Comparison of ENCODE assay signal across 8 cellular contexts in the genomic region with DNA sequence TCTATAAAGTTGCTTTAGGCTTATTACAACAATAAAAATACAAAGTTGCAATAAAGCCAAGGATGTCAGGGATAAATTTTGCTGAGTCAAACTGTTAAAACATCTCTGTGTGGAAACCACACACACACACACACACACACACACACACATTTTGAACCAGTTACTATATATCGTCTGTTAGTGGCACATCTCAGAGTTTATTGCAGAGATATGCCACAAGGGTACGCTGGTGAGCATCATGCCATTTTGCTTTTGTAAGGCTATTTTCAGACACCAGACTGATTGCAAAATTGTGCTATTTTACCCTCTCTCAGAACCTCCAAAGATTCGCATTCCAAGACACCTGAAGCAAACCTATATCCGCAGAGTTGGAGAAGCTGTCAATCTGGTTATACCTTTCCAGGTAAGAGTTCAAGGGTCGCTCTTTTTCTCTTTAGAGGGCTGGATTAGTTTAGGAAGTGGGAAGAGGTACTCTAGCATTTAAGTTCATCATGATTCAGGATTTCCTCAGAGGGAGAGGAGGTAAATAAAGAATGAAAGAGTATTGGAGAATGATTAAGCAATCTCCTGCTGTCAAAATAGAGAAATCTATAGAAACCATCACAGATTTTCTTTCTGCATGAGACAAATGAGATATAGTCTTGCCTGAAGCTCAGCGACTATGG. TPM values are rescaled to one million over a fixed set of nuclear protein-coding genes. Genes with fewer than 3 reads are reported as not detected.
DNase-seq lines count a peak whose midpoint lies in the region; ATAC-seq and TF ChIP-seq lines count a peak whose summit lies in the region.

No MANE protein-coding gene starts in this region.

- no peak overlapping the region for H3K27ac ChIP-seq in C4-2B
- H3K27ac ChIP-seq in H9 (ENCODE audit: insufficient read length, low read depth, low read length) = no peak overlapping the region
- H3K27ac ChIP-seq in colonic mucosa = no peak overlapping the region

- no peak overlapping the region for H2BK12ac ChIP-seq in H9 (ENCODE audit: insufficient read length, low read depth, low read length)

- peaks cover 2% of the 10 kb centered on the region; the same call in 1 of the 2 replicates for H3K4me1 ChIP-seq in H9 (ENCODE audit: insufficient read depth, low read length)
- peaks cover 17% of the 10 kb centered on the region for H3K4me1 ChIP-seq in colonic mucosa

- no peaks in the 10 kb centered on the region for H3K23me2 ChIP-seq in H9 (ENCODE audit: insufficient read length, low read depth, low read length, poor library complexity, severe bottlenecking)

- H2BK120ac ChIP-seq in H9 (ENCODE audit: low read depth, low read length, poor library complexity, severe bottlenecking) = no peak overlapping the region

- no peak overlapping the region for H2BK20ac ChIP-seq in H9 (ENCODE audit: low read depth, low read length, poor library complexity, severe bottlenecking)

- H4K20me1 ChIP-seq in H9 (ENCODE audit: control insufficient read depth, insufficient read depth, insufficient read length) = no peaks in the 10 kb centered on the region

- H4K91ac ChIP-seq in H9 (ENCODE audit: insufficient read length, low read depth, low read length) = no peak overlapping the region

- no peak overlapping the region for H3K56ac ChIP-seq in H9 (ENCODE audit: insufficient read length, low read depth, low read length)

- H3K4me3 Mint-ChIP-seq in H9 (no peak overlapping the region), memory B cell (no peak overlapping the region)

- no peak overlapping the region for H3K4me2 ChIP-seq in H9 (ENCODE audit: insufficient read depth, insufficient read length, low read length)

- no peaks in the 10 kb centered on the region for H3K9me3 Mint-ChIP-seq in H9
- no peaks in the 10 kb centered on the region for H3K9me3 Mint-ChIP-seq in memory B cell

- H2AFZ ChIP-seq in H9 (ENCODE audit: low read length) = peak overlapping the region; percentile 98

- H3K14ac ChIP-seq in H9 (ENCODE audit: insufficient read depth, low read length) = no peak overlapping the region

- H3K18ac ChIP-seq in H9 (ENCODE audit: insufficient read length, low read depth, low read length) = no peak overlapping the region

- H3K36me3 Mint-ChIP-seq in H9 (ENCODE audit: insufficient read depth in 1 of 3, low read depth in 3 of 3) (no peaks in the 10 kb centered on the region), memory B cell (no peaks in the 10 kb centered on the region)

- H3K27me3 ChIP-seq in H9 (ENCODE audit: insufficient read depth, low read length) (no peaks in the 10 kb centered on the region), colonic mucosa (no peaks in the 10 kb centered on the region)

- H3K79me2 ChIP-seq in H9 (ENCODE audit: insufficient read depth, low read length) = no peaks in the 10 kb centered on the region

- H2AK5ac ChIP-seq in H9 (ENCODE audit: insufficient read length, low read length) = no peak overlapping the region

- no peak overlapping the region for H4K5ac ChIP-seq in H9 (ENCODE audit: insufficient read length, low read depth, low read length)

- H3K36me3 ChIP-seq in colonic mucosa = no peaks in the 10 kb centered on the region

- TF ChIP-seq CTCF in C4-2B (conservative IDR thresholded peaks at IDR 0.05) = peak; percentile 39
- TF ChIP-seq CTCF in H9 (conservative IDR thresholded peaks at IDR 0.05) = peak; percentile 70
- peak; percentile 34 for TF ChIP-seq CTCF in colonic mucosa (IDR thresholded peaks at IDR 0.05)

- ATAC-seq in SK-N-SH treated with all-trans-retinoic acid at 6 μM for 48 hours (peak; percentile 81), memory B cell (ENCODE audit: low read depth) (peak; percentile 27), HG03469 (IDR thresholded peaks at IDR 0.05; ENCODE audit: unreplicated experiment) (no peak)

- H3K9ac ChIP-seq in H9 (ENCODE audit: extremely low read depth, insufficient read length, low read length) = no peak overlapping the region
- no peak overlapping the region for H3K9ac ChIP-seq in colonic mucosa (ENCODE audit: low read depth in 2 of 2, low read length in 2 of 2)

- H3K27ac Mint-ChIP-seq in H9 (no peak overlapping the region), memory B cell (peak overlapping the region; percentile 78)

- no peak overlapping the region for H3K4me3 ChIP-seq in colonic mucosa

- no peak overlapping the region for H2BK5ac ChIP-seq in H9 (ENCODE audit: insufficient read length, low read length)

- H3K4ac ChIP-seq in H9 (ENCODE audit: low read depth, low read length) = no peak overlapping the region

- H4K8ac ChIP-seq in H9 (replicated peaks; ENCODE audit: insufficient read length, low read depth, low read length) = no peak overlapping the region

- no CpG with 5 or more reads among the region's 6 CpGs for WGBS in H9 (ENCODE audit: extremely low coverage, insufficient read length, low lambda C conversion rate)

- DNase-seq in H9 = no peak
- peak; percentile 70 for DNase-seq in colonic mucosa
- DNase-seq in memory B cell (ENCODE audit: low spot score in 2 of 2) = peak; percentile 30 to 35
- no peak for DNase-seq in GM19238 (ENCODE audit: insufficient read length, low spot score)
- DNase-seq in effector CD4-positive, alpha-beta T cell = no peak

- no peaks in the 10 kb centered on the region for H3K79me1 ChIP-seq in H9 (ENCODE audit: insufficient read depth, low read depth, low read length, poor library complexity, severe bottlenecking)

- no peak overlapping the region for H2BK15ac ChIP-seq in H9 (ENCODE audit: low read depth, low read length)

- H3K27me3 Mint-ChIP-seq in H9 (ENCODE audit: low read depth) (no peaks in the 10 kb centered on the region), memory B cell (peaks cover 1% of the 10 kb centered on the region)

- H3K9me3 ChIP-seq in H9 (ENCODE audit: control insufficient read depth, low read depth, low read length) (no peaks in the 10 kb centered on the region), colonic mucosa (no peaks in the 10 kb centered on the region)

- H3T11ph ChIP-seq in H9 (ENCODE audit: low read length) = no peak overlapping the region

- H3K4me1 Mint-ChIP-seq in H9 = peaks cover 15% of the 10 kb centered on the region in 2 experiments
- peaks cover 18% of the 10 kb centered on the region for H3K4me1 Mint-ChIP-seq in memory B cell

- H3K23ac ChIP-seq in H9 (ENCODE audit: insufficient read length, low read depth, low read length) = no peak overlapping the region

- intact Hi-C loops in colonic mucosa (cut with DNase I) = no loop called here

TF ChIP-seq in SK-N-SH treated with all-trans-retinoic acid at 6 μM for 48 hours, 23 proteins besides CTCF, POLR2A, EP300 and RAD21:
- TF ChIP-seq CSDC2 (CRISPR knock-in tag; IDR thresholded peaks at IDR 0.05) (no peak), BACH2 (CRISPR knock-in tag; IDR thresholded peaks at IDR 0.05; ENCODE audit: borderline replicate concordance) (no peak), PPARA (CRISPR knock-in tag; IDR thresholded peaks at IDR 0.05; ENCODE audit: borderline replicate concordance) (no peak), ISL1 (CRISPR knock-in tag; IDR thresholded peaks at IDR 0.05) (no peak), ESRRG (CRISPR knock-in tag; IDR thresholded peaks at IDR 0.05) (no peak), SNAI2 (CRISPR knock-in tag; IDR thresholded peaks at IDR 0.05) (no peak), ZFP30 (CRISPR knock-in tag; IDR thresholded peaks at IDR 0.05) (no peak), ARNTL (CRISPR knock-in tag; IDR thresholded peaks at IDR 0.05; ENCODE audit: borderline replicate concordance, low read depth) (no peak), ZNF8 (CRISPR knock-in tag; IDR thresholded peaks at IDR 0.05) (no peak)
- TF ChIP-seq, protein P1, sequence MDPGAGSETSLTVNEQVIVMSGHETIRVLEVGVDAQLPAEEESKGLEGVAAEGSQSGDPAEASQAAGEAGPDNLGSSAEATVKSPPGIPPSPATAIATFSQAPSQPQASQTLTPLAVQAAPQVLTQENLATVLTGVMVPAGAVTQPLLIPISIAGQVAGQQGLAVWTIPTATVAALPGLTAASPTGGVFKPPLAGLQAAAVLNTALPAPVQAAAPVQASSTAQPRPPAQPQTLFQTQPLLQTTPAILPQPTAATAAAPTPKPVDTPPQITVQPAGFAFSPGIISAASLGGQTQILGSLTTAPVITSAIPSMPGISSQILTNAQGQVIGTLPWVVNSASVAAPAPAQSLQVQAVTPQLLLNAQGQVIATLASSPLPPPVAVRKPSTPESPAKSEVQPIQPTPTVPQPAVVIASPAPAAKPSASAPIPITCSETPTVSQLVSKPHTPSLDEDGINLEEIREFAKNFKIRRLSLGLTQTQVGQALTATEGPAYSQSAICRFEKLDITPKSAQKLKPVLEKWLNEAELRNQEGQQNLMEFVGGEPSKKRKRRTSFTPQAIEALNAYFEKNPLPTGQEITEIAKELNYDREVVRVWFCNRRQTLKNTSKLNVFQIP (CRISPR knock-in tag; IDR thresholded peaks at IDR 0.05; ENCODE audit: borderline replicate concordance, low read depth) = no peak
- TF ChIP-seq, protein P2, sequence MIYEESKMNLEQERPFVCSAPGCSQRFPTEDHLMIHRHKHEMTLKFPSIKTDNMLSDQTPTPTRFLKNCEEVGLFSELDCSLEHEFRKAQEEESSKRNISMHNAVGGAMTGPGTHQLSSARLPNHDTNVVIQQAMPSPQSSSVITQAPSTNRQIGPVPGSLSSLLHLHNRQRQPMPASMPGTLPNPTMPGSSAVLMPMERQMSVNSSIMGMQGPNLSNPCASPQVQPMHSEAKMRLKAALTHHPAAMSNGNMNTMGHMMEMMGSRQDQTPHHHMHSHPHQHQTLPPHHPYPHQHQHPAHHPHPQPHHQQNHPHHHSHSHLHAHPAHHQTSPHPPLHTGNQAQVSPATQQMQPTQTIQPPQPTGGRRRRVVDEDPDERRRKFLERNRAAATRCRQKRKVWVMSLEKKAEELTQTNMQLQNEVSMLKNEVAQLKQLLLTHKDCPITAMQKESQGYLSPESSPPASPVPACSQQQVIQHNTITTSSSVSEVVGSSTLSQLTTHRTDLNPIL (CRISPR knock-in tag; IDR thresholded peaks at IDR 0.05; ENCODE audit: low read depth) = no peak
- TF ChIP-seq, protein P3, sequence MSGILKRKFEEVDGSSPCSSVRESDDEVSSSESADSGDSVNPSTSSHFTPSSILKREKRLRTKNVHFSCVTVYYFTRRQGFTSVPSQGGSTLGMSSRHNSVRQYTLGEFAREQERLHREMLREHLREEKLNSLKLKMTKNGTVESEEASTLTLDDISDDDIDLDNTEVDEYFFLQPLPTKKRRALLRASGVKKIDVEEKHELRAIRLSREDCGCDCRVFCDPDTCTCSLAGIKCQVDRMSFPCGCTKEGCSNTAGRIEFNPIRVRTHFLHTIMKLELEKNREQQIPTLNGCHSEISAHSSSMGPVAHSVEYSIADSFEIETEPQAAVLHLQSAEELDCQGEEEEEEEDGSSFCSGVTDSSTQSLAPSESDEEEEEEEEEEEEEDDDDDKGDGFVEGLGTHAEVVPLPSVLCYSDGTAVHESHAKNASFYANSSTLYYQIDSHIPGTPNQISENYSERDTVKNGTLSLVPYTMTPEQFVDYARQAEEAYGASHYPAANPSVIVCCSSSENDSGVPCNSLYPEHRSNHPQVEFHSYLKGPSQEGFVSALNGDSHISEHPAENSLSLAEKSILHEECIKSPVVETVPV (CRISPR knock-in tag; IDR thresholded peaks at IDR 0.05) = no peak

RNA-seq across cellular contexts. Expression of a gene that starts 27.3 kb away (rescaled TPM):
- total RNA-seq in H9 (2021) (14.2 and 17.1 TPM in 2 replicates), colonic mucosa (100 to 1,000 TPM in 1 of 2 donors, 10 to 100 TPM in 1; 88.6 to 108 TPM)

Comparison
In these comparisons a context has a peak if more than half of its experiments do, and no peak if none do; other contexts are left out.
1. DNase-seq: peak in colonic mucosa (single experiment) and memory B cell (2 of 2); none in H9 (single experiment), GM19238 (single experiment) and effector CD4-positive, alpha-beta T cell (single experiment).
2. Peak in every context shown above with its lines, with median percentiles within 50 percentile points of each other: CTCF ChIP-seq.